In the genomic region with DNA sequence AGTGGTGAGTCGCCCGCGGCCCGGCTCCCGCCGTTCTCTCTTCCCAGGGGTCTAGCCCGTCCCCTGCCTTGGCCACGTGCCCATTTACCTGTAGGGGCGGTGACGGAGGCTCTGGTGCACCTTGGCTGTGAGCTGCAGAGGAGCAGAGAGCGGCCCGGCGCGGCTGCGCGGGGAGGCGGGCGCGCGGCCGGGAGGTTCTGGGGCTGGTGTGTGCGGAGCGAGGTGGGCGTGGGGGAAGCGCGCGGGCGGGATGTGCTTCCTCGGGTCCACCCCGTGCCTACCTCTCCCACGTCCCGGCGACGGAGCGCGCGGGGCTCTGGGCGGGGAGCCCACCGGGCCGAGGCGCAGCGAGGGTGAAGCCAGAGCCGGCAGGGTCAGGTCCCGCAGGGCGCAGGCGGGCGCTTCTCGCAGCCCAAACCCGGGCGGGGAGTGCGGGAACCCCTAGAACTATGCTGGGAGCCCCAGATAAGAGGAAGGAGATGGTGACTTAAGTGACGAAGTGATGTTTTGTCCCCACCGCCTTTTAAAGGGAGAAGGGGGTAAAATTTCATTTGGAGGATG, we compare ENCODE assay signal across 1 cellular context.
TF ChIP-seq lines count a peak whose summit lies in the region.

No MANE protein-coding gene starts in this region.

TF ChIP-seq in WTC11, 78 proteins besides CTCF, POLR2A, EP300 and RAD21 (continued from another document and continues in another):
- TF ChIP-seq, protein P1, sequence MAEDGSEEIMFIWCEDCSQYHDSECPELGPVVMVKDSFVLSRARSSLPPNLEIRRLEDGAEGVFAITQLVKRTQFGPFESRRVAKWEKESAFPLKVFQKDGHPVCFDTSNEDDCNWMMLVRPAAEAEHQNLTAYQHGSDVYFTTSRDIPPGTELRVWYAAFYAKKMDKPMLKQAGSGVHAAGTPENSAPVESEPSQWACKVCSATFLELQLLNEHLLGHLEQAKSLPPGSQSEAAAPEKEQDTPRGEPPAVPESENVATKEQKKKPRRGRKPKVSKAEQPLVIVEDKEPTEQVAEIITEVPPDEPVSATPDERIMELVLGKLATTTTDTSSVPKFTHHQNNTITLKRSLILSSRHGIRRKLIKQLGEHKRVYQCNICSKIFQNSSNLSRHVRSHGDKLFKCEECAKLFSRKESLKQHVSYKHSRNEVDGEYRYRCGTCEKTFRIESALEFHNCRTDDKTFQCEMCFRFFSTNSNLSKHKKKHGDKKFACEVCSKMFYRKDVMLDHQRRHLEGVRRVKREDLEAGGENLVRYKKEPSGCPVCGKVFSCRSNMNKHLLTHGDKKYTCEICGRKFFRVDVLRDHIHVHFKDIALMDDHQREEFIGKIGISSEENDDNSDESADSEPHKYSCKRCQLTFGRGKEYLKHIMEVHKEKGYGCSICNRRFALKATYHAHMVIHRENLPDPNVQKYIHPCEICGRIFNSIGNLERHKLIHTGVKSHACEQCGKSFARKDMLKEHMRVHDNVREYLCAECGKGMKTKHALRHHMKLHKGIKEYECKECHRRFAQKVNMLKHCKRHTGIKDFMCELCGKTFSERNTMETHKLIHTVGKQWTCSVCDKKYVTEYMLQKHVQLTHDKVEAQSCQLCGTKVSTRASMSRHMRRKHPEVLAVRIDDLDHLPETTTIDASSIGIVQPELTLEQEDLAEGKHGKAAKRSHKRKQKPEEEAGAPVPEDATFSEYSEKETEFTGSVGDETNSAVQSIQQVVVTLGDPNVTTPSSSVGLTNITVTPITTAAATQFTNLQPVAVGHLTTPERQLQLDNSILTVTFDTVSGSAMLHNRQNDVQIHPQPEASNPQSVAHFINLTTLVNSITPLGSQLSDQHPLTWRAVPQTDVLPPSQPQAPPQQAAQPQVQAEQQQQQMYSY (CRISPR knock-in tag; IDR thresholded peaks at IDR 0.05), result no peak
- TF ChIP-seq HMGA2 (CRISPR knock-in tag; IDR thresholded peaks at IDR 0.05) (no peak), SP1 (CRISPR knock-in tag; conservative IDR thresholded peaks at IDR 0.05) (peak; percentile 62; the same call in 1 of the 2 replicates), EMX1 (CRISPR knock-in tag; IDR thresholded peaks at IDR 0.05) (no peak), ATF1 (CRISPR knock-in tag; IDR thresholded peaks at IDR 0.05) (no peak), ZBTB21 (CRISPR knock-in tag; IDR thresholded peaks at IDR 0.05; ENCODE audit: borderline replicate concordance) (peak; percentile 43; the same call in 1 of the 2 replicates), FOXJ3 (CRISPR knock-in tag; IDR thresholded peaks at IDR 0.05; ENCODE audit: borderline replicate concordance) (no peak), CREM (CRISPR knock-in tag; IDR thresholded peaks at IDR 0.05) (no peak; the same call in 1 of the 2 replicates), ZNF219 (CRISPR knock-in tag; IDR thresholded peaks at IDR 0.05; ENCODE audit: borderline replicate concordance) (no peak), SMAD3 (CRISPR knock-in tag; IDR thresholded peaks at IDR 0.05; ENCODE audit: borderline replicate concordance) (peak; percentile 3; the same call in 1 of the 2 replicates), CBFB (CRISPR knock-in tag; IDR thresholded peaks at IDR 0.05; ENCODE audit: low read depth) (no peak), GRHL2 (CRISPR knock-in tag; IDR thresholded peaks at IDR 0.05; ENCODE audit: insufficient replicate concordance, severe bottlenecking) (no peak), ZNF671 (CRISPR knock-in tag; IDR thresholded peaks at IDR 0.05) (no peak), ZNF138 (CRISPR knock-in tag; conservative IDR thresholded peaks at IDR 0.05) (peak; percentile 74; the same call in 1 of the 2 replicates), KAT7 (CRISPR knock-in tag; IDR thresholded peaks at IDR 0.05; ENCODE audit: borderline replicate concordance) (no peak), IRF2 (CRISPR knock-in tag; IDR thresholded peaks at IDR 0.05; ENCODE audit: borderline replicate concordance, low read depth) (no peak), MYBL2 (CRISPR knock-in tag; IDR thresholded peaks at IDR 0.05) (peak; percentile 77; the same call in 1 of the 2 replicates), FOXP1 (CRISPR knock-in tag; IDR thresholded peaks at IDR 0.05; ENCODE audit: borderline replicate concordance) (peak; percentile 93), NFYB (CRISPR knock-in tag; conservative IDR thresholded peaks at IDR 0.05; ENCODE audit: low read depth) (no peak), RORB (CRISPR knock-in tag; IDR thresholded peaks at IDR 0.05) (no peak)
- TF ChIP-seq, protein P2, sequence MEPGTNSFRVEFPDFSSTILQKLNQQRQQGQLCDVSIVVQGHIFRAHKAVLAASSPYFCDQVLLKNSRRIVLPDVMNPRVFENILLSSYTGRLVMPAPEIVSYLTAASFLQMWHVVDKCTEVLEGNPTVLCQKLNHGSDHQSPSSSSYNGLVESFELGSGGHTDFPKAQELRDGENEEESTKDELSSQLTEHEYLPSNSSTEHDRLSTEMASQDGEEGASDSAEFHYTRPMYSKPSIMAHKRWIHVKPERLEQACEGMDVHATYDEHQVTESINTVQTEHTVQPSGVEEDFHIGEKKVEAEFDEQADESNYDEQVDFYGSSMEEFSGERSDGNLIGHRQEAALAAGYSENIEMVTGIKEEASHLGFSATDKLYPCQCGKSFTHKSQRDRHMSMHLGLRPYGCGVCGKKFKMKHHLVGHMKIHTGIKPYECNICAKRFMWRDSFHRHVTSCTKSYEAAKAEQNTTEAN (CRISPR knock-in tag; IDR thresholded peaks at IDR 0.05), result no peak; the same call in 1 of the 2 replicates
- TF ChIP-seq, protein P3, sequence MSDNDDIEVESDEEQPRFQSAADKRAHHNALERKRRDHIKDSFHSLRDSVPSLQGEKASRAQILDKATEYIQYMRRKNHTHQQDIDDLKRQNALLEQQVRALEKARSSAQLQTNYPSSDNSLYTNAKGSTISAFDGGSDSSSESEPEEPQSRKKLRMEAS (CRISPR knock-in tag; IDR thresholded peaks at IDR 0.05), result peak; percentile 91; the same call in 1 of the 2 replicates
- TF ChIP-seq, protein P4, sequence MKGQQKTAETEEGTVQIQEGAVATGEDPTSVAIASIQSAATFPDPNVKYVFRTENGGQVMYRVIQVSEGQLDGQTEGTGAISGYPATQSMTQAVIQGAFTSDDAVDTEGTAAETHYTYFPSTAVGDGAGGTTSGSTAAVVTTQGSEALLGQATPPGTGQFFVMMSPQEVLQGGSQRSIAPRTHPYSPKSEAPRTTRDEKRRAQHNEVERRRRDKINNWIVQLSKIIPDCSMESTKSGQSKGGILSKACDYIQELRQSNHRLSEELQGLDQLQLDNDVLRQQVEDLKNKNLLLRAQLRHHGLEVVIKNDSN (CRISPR knock-in tag; IDR thresholded peaks at IDR 0.05), result peak; percentile 96
- TF ChIP-seq, protein P5, sequence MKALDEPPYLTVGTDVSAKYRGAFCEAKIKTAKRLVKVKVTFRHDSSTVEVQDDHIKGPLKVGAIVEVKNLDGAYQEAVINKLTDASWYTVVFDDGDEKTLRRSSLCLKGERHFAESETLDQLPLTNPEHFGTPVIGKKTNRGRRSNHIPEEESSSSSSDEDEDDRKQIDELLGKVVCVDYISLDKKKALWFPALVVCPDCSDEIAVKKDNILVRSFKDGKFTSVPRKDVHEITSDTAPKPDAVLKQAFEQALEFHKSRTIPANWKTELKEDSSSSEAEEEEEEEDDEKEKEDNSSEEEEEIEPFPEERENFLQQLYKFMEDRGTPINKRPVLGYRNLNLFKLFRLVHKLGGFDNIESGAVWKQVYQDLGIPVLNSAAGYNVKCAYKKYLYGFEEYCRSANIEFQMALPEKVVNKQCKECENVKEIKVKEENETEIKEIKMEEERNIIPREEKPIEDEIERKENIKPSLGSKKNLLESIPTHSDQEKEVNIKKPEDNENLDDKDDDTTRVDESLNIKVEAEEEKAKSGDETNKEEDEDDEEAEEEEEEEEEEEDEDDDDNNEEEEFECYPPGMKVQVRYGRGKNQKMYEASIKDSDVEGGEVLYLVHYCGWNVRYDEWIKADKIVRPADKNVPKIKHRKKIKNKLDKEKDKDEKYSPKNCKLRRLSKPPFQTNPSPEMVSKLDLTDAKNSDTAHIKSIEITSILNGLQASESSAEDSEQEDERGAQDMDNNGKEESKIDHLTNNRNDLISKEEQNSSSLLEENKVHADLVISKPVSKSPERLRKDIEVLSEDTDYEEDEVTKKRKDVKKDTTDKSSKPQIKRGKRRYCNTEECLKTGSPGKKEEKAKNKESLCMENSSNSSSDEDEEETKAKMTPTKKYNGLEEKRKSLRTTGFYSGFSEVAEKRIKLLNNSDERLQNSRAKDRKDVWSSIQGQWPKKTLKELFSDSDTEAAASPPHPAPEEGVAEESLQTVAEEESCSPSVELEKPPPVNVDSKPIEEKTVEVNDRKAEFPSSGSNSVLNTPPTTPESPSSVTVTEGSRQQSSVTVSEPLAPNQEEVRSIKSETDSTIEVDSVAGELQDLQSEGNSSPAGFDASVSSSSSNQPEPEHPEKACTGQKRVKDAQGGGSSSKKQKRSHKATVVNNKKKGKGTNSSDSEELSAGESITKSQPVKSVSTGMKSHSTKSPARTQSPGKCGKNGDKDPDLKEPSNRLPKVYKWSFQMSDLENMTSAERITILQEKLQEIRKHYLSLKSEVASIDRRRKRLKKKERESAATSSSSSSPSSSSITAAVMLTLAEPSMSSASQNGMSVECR (CRISPR knock-in tag; IDR thresholded peaks at IDR 0.05; ENCODE audit: borderline replicate concordance), result no peak; the same call in none of the 2 replicates
- TF ChIP-seq, protein P6, sequence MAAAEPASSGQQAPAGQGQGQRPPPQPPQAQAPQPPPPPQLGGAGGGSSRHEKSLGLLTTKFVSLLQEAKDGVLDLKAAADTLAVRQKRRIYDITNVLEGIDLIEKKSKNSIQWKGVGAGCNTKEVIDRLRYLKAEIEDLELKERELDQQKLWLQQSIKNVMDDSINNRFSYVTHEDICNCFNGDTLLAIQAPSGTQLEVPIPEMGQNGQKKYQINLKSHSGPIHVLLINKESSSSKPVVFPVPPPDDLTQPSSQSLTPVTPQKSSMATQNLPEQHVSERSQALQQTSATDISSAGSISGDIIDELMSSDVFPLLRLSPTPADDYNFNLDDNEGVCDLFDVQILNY (CRISPR knock-in tag; IDR thresholded peaks at IDR 0.05), result peak; percentile 77; the same call in 1 of the 2 replicates
- TF ChIP-seq, protein P7, sequence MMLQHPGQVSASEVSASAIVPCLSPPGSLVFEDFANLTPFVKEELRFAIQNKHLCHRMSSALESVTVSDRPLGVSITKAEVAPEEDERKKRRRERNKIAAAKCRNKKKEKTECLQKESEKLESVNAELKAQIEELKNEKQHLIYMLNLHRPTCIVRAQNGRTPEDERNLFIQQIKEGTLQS (CRISPR knock-in tag; conservative IDR thresholded peaks at IDR 0.05), result no peak
- TF ChIP-seq, protein P8, sequence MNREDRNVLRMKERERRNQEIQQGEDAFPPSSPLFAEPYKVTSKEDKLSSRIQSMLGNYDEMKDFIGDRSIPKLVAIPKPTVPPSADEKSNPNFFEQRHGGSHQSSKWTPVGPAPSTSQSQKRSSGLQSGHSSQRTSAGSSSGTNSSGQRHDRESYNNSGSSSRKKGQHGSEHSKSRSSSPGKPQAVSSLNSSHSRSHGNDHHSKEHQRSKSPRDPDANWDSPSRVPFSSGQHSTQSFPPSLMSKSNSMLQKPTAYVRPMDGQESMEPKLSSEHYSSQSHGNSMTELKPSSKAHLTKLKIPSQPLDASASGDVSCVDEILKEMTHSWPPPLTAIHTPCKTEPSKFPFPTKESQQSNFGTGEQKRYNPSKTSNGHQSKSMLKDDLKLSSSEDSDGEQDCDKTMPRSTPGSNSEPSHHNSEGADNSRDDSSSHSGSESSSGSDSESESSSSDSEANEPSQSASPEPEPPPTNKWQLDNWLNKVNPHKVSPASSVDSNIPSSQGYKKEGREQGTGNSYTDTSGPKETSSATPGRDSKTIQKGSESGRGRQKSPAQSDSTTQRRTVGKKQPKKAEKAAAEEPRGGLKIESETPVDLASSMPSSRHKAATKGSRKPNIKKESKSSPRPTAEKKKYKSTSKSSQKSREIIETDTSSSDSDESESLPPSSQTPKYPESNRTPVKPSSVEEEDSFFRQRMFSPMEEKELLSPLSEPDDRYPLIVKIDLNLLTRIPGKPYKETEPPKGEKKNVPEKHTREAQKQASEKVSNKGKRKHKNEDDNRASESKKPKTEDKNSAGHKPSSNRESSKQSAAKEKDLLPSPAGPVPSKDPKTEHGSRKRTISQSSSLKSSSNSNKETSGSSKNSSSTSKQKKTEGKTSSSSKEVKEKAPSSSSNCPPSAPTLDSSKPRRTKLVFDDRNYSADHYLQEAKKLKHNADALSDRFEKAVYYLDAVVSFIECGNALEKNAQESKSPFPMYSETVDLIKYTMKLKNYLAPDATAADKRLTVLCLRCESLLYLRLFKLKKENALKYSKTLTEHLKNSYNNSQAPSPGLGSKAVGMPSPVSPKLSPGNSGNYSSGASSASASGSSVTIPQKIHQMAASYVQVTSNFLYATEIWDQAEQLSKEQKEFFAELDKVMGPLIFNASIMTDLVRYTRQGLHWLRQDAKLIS (CRISPR knock-in tag; IDR thresholded peaks at IDR 0.05; ENCODE audit: borderline replicate concordance), result no peak
- TF ChIP-seq, protein P9, sequence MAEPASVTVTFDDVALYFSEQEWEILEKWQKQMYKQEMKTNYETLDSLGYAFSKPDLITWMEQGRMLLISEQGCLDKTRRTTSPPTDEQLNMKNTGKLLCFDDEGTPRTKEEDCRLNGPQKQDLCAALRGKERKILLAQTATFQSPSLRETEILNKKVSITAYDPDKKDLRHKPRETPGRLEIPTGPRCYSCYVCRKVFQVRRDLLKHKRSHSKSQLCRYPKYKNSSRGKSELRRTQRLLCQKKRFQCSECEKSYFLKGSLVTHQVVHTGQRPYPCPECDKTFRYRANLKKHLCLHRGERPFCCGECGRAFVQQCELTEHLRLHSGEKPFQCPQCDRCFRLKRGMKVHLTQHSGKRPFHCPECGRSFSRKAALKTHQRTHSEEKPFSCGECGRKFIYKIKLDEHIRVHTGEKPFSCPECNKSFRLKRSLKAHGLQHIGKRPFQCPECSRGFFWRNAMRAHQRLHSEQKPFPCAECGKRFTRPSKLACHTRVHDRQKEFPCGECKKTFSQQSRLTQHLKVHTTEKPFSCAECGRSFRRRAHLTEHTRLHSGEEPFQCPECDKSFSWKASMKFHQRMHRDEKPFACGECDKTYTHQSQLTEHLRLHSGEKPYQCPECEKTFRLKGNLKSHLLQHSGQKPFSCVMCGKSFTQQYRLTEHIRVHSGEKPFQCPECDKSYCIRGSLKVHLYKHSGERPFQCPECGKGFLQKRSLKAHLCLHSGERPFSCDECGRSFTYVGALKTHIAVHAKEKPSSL (CRISPR knock-in tag; conservative IDR thresholded peaks at IDR 0.05), result no peak
- TF ChIP-seq, protein P10, sequence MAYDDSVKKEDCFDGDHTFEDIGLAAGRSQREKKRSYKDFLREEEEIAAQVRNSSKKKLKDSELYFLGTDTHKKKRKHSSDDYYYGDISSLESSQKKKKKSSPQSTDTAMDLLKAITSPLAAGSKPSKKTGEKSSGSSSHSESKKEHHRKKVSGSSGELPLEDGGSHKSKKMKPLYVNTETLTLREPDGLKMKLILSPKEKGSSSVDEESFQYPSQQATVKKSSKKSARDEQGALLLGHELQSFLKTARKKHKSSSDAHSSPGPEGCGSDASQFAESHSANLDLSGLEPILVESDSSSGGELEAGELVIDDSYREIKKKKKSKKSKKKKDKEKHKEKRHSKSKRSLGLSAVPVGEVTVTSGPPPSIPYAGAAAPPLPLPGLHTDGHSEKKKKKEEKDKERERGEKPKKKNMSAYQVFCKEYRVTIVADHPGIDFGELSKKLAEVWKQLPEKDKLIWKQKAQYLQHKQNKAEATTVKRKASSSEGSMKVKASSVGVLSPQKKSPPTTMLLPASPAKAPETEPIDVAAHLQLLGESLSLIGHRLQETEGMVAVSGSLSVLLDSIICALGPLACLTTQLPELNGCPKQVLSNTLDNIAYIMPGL (CRISPR knock-in tag; IDR thresholded peaks at IDR 0.05), result peak; percentile 22
